7 cellular contexts compared by ENCODE assay signal in the genomic region with DNA sequence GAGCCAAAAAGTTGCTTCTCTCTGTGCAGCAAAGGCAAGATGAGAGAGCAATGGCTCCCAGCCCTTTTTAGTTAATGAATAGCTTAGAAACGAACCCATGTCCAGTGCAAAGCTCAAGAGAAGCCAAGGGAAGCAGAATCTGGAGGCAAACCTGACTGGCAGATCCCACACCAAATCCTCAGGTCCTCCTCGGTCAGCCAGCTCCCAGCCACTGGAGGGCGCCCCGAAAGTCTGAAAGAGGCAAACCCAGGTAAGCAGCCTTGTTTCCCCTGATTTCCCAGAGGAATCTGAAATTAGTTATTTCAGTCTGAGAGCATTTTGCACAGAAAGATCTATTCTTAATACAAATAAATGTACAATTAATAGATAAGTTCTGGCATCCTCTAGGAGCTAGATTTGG.
DNase-seq lines count a peak whose midpoint lies in the region; ATAC-seq, FAIRE-seq and TF ChIP-seq lines count a peak whose summit lies in the region.

No MANE protein-coding gene starts in this region.

- CTCF ChIA-PET in GM10248 (lab: Yijun Ruan, JAX) (interaction anchor here (1.0 to 1.8 kb wide), 5 partner anchors 8 to 245 kb away, joined by 3 to 8 read pairs (median 5); no protein-coding TSS in a partner anchor), H1 (lab: Charles Lee; ENCODE audit: partially characterized antibody) (interaction anchor here (0.7 to 5.2 kb wide), 52 partner anchors 8 to 652 kb away, joined by 3 to 56 read pairs (median 4); no protein-coding TSS in a partner anchor)

- no peaks in the 10 kb centered on the region for H3K23me2 ChIP-seq in H1 (ENCODE audit: low read depth, low read length)

- no peak overlapping the region for H2BK120ac ChIP-seq in H1 (replicated peaks; ENCODE audit: low read depth, low read length)

- POLR2A ChIA-PET in GM10248 (lab: Yijun Ruan, JAX): no interaction called here
- POLR2A ChIA-PET in H1 (lab: Charles Lee; ENCODE audit: partially characterized antibody): no interaction called here

- H3K79me1 ChIP-seq in H1 (ENCODE audit: low read depth, low read length): no peaks in the 10 kb centered on the region

- H3K36me3 ChIP-seq in H1 (ENCODE audit: control insufficient read depth in 2 of 4, insufficient read depth in 4 of 4, low read length in 3 of 4): no peaks in the 10 kb centered on the region
- H3K36me3 ChIP-seq in pancreas: no peaks in the 10 kb centered on the region

- no peak overlapping the region for H2BK15ac ChIP-seq in H1 (ENCODE audit: low read length)

- peak in 2 of 4 donors; percentile 28 to 57 for ATAC-seq in pancreas
- ATAC-seq in GM21381 (IDR thresholded peaks at IDR 0.05; ENCODE audit: unreplicated experiment): no peak
- ATAC-seq in HG02642 (IDR thresholded peaks at IDR 0.05; ENCODE audit: poor library complexity, unreplicated experiment): no peak

- no peak overlapping the region for H3K14ac ChIP-seq in H1 (ENCODE audit: insufficient read length)

- no peak overlapping the region for H3K4me2 ChIP-seq in H1 (ENCODE audit: insufficient read depth in 1 of 2, low read depth in 2 of 2, low read length in 2 of 2)

- no peak overlapping the region for H2AFZ ChIP-seq in H1 (ENCODE audit: low read length)

- no peak for TF ChIP-seq EP300 in H1 (IDR thresholded peaks at IDR 0.05; ENCODE audit: borderline replicate concordance in 1 of 2, low read depth in 2 of 2, low read length in 2 of 2)

- no peak overlapping the region for H3K56ac ChIP-seq in H1 (replicated peaks; ENCODE audit: insufficient read length, low read depth, low read length)

- H3K27ac ChIP-seq in H1 (ENCODE audit: low read depth, low read length) (no peak overlapping the region), pancreas (no peak overlapping the region)

- no peak overlapping the region for H2BK20ac ChIP-seq in H1 (ENCODE audit: low read length)

- H4K91ac ChIP-seq in H1 (replicated peaks; ENCODE audit: insufficient read length, low read length): no peak overlapping the region

- TF ChIP-seq CTCF in GM10248 (IDR thresholded peaks at IDR 0.05; ENCODE audit: control extremely low read depth, extremely low read depth, low read depth, missing control alignments) (peak; percentile 47), H1 (IDR thresholded peaks at IDR 0.05; ENCODE audit: control extremely low read depth in 1 of 3, insufficient read depth in 1 of 3, low read depth in 1 of 3, low read length in 3 of 3) (peak; percentile 84 to 85 (median 84)), pancreas (IDR thresholded peaks at IDR 0.05) (peak in 1 of 4 donors; percentile 10)

- H3K23ac ChIP-seq in H1 (ENCODE audit: insufficient read length): no peak overlapping the region

- no peak for TF ChIP-seq POLR2A in H1 (IDR thresholded peaks at IDR 0.05; ENCODE audit: control extremely low read depth in 1 of 2, low read depth in 2 of 2, low read length in 2 of 2)

- no peak overlapping the region for H4K8ac ChIP-seq in H1 (ENCODE audit: extremely low read depth, insufficient read depth, low read length)

- H4K20me1 ChIP-seq in H1 (replicated peaks in 1 of 2; ENCODE audit: control insufficient read depth in 1 of 2, insufficient read depth in 2 of 2, low read length in 2 of 2): no peaks in the 10 kb centered on the region

- H2AK5ac ChIP-seq in H1 (ENCODE audit: low read depth, low read length): no peak overlapping the region

- H3K9ac ChIP-seq in H1 (replicated peaks in 1 of 4; ENCODE audit: extremely low read depth in 1 of 4, low read depth in 3 of 4, low read length in 3 of 4): no peak overlapping the region

- no peak overlapping the region for H3K4ac ChIP-seq in H1 (replicated peaks; ENCODE audit: insufficient read length, low read depth, low read length)

- no peak for FAIRE-seq in H1 (lab: Jason Lieb, UNC)
- FAIRE-seq in pancreas (lab: Jason Lieb, UNC): no peak

- H2BK5ac ChIP-seq in H1 (ENCODE audit: low read depth, low read length): no peak overlapping the region

- H3K18ac ChIP-seq in H1 (ENCODE audit: extremely low read depth, low read length): no peak overlapping the region

- DNase-seq in GM10248 (ENCODE audit: extremely low spot score) (no peak), Kasumi-1 (lab: John Stamatoyannopoulos, UW) (peak; percentile 0), H1 (ENCODE audit: low read depth in 1 of 2, low spot score in 2 of 2) (peak; percentile 38 to 89), pancreas (peak in 4 of 6 donors; percentile 13 to 66 (median 28)), GM19238 (ENCODE audit: insufficient read length, low spot score) (no peak)

- H3K79me2 ChIP-seq in H1 (ENCODE audit: control insufficient read depth in 1 of 2, insufficient read depth in 2 of 2, low read length in 2 of 2): no peaks in the 10 kb centered on the region

- H3K27me3 ChIP-seq in H1 (replicated peaks in 1 of 4; ENCODE audit: control insufficient read depth in 3 of 4, extremely low read depth in 1 of 4, insufficient read depth in 3 of 4, low read length in 3 of 4) (no peaks in the 10 kb centered on the region), pancreas (no peaks in the 10 kb centered on the region)

- H4K5ac ChIP-seq in H1 (ENCODE audit: insufficient read length, low read depth, low read length): no peak overlapping the region

- no peak overlapping the region for H2BK12ac ChIP-seq in H1 (ENCODE audit: low read depth, low read length)

- 27% methylated on average over 4 of the region's 4 CpGs; no CpG with 5 or more reads in 1 of the 2 experiments for WGBS in H1 (ENCODE audit: extremely low coverage in 1 of 2, insufficient coverage in 1 of 2, insufficient read length in 1 of 2, insufficient replicate concordance in 2 of 2, low coverage in 1 of 2, low lambda C conversion rate in 2 of 2, missing lambda C conversion rate in 1 of 2), 2 experiments
- WGBS in pancreas, 2 donors: 11 to 22% methylated on average over 4 of the region's 4 CpGs

- H3K4me1 ChIP-seq in H1 (replicated peaks in 1 of 4; ENCODE audit: control insufficient read depth in 3 of 4, insufficient read depth in 4 of 4, low read length in 3 of 4) (no peaks in the 10 kb centered on the region), pancreas (no peaks in the 10 kb centered on the region)

- TF ChIP-seq RAD21 in H1 (IDR thresholded peaks at IDR 0.05 in 1 of 2, conservative IDR thresholded peaks at IDR 0.05 in 1 of 2; ENCODE audit: low read depth in 2 of 2, low read length in 2 of 2): peak; percentile 82 to 87

- H3K9me3 ChIP-seq in H1 (ENCODE audit: insufficient read depth in 2 of 2, low read depth in 1 of 2, low read length in 1 of 2): no peaks in the 10 kb centered on the region
- H3K9me3 ChIP-seq in pancreas: no peaks in the 10 kb centered on the region

- intact Hi-C loops in pancreas (cut with DNase I): no loop called here

- H3K4me3 ChIP-seq in H1 (ENCODE audit: extremely low read depth in 1 of 4, insufficient read depth in 2 of 4, low read depth in 3 of 4, low read length in 4 of 4): no peak overlapping the region
- H3K4me3 ChIP-seq in pancreas: no peak overlapping the region

TF ChIP-seq in H1, 55 proteins besides CTCF, POLR2A, EP300 and RAD21 (continues in another document):
- no peak for TF ChIP-seq TBP (IDR thresholded peaks at IDR 0.05; ENCODE audit: low read depth, low read length)
- no peak for TF ChIP-seq RFX5 (IDR thresholded peaks at IDR 0.05; ENCODE audit: borderline replicate concordance, low read depth, low read length)
- TF ChIP-seq NANOG (IDR thresholded peaks at IDR 0.05; ENCODE audit: insufficient read depth, low read depth, low read length, poor library complexity, severe bottlenecking): no peak
- TF ChIP-seq CHD2 (IDR thresholded peaks at IDR 0.05; ENCODE audit: low read length): no peak
- no peak for TF ChIP-seq KDM4A (IDR thresholded peaks at IDR 0.05; ENCODE audit: low read depth, low read length, severe bottlenecking)
- no peak for TF ChIP-seq GABPA (IDR thresholded peaks at IDR 0.05; ENCODE audit: borderline replicate concordance, insufficient read depth, low read length)
- TF ChIP-seq CREB1 (IDR thresholded peaks at IDR 0.05): no peak
- TF ChIP-seq SIRT6 (IDR thresholded peaks at IDR 0.05; ENCODE audit: low read length): no peak
- no peak for TF ChIP-seq SRF (IDR thresholded peaks at IDR 0.05; ENCODE audit: low read depth, low read length)
- no peak for TF ChIP-seq TAF7 (optimal IDR thresholded peaks at IDR 0.05; ENCODE audit: borderline replicate concordance, low read depth, low read length)
- no peak for TF ChIP-seq HDAC2 (IDR thresholded peaks at IDR 0.05; ENCODE audit: borderline replicate concordance in 1 of 2, low read depth in 2 of 2, low read length in 2 of 2)
- no peak for TF ChIP-seq SIN3A (conservative IDR thresholded peaks at IDR 0.05 in 1 of 2, IDR thresholded peaks at IDR 0.05 in 1 of 2; ENCODE audit: low read depth in 1 of 2, low read length in 2 of 2)
- TF ChIP-seq, protein P1, sequence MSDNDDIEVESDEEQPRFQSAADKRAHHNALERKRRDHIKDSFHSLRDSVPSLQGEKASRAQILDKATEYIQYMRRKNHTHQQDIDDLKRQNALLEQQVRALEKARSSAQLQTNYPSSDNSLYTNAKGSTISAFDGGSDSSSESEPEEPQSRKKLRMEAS (IDR thresholded peaks at IDR 0.05): no peak
- TF ChIP-seq RXRA (IDR thresholded peaks at IDR 0.05; ENCODE audit: insufficient read depth, low read depth, low read length): no peak

Comparison
In these comparisons a context has a peak if more than half of its experiments do, and no peak if none do; other contexts are left out.
1. DNase-seq: peak in Kasumi-1 (2 of 2), H1 (2 of 2) and pancreas (4 of 6); none in GM10248 (single experiment) and GM19238 (single experiment).